In the genomic region with DNA sequence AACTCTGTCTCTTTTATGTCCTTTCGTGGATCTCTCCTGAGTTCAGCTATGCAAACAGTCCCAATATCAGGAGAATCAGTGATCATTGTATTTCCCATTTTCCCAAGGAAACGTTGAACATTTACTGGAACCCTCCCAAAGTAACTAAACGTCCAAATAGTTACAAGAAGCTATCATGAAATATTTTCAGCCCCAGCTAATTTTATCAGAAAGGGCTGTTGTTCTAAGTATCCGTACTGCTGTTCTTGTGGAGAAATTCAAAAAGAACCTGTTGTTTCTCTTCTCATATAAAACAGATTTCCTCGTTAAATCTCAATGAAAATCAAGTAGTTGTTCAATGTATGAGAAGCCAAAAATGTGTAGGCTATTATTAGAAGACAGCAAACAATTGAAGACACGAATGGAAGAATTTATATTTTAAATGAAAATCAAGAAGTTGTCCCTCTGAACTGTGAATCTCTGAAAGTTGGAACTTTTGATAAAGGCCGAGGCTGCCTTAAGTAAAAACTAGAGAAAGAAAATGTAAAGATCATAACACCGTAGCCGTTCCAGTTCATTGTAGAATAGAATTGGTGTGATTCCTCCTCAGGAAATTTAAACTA, we compare ENCODE assay signal across 7 cellular contexts.
DNase-seq lines count a peak whose midpoint lies in the region; ATAC-seq, FAIRE-seq and TF ChIP-seq lines count a peak whose summit lies in the region.

No MANE protein-coding gene starts in this region.

- TF ChIP-seq CTCF in HL-60 (IDR thresholded peaks at IDR 0.05; ENCODE audit: insufficient read depth, low read length) (no peak), D721Med (IDR thresholded peaks at IDR 0.05; ENCODE audit: insufficient read depth, missing control alignments) (no peak)

- peak overlapping the region; percentile 99 for H3K27ac Mint-ChIP-seq in activated T-helper 17 cell treated with anti-CD3 and anti-CD28 coated beads, Interleukin-2, amount 50 U/mL, for 72 hours
- peak overlapping the region; percentile 98 to 100 for H3K27ac Mint-ChIP-seq in stimulated activated naive CD8-positive, alpha-beta T cell treated with anti-CD3 and anti-CD28 coated beads, Interleukin-15, amount 100 ng/mL, for 72 hours

- H3K4me1 Mint-ChIP-seq in activated T-helper 17 cell treated with anti-CD3 and anti-CD28 coated beads, Interleukin-2, amount 50 U/mL, for 72 hours = peaks cover 18% of the 10 kb centered on the region
- peaks cover 60% of the 10 kb centered on the region for H3K4me1 Mint-ChIP-seq in stimulated activated naive CD8-positive, alpha-beta T cell treated with anti-CD3 and anti-CD28 coated beads, Interleukin-15, amount 100 ng/mL, for 72 hours

- DNase-seq in HL-60 (ENCODE audit: low read depth in 1 of 2, low spot score in 1 of 2) (no peak), D721Med (ENCODE audit: insufficient read length, low spot score) (no peak), KG1 (lab: John Stamatoyannopoulos, UW) (no peak)
- no peak for DNase-seq in stimulated activated naive CD8-positive, alpha-beta T cell treated with anti-CD3 and anti-CD28 coated beads, Interleukin-15, amount 100 ng/mL, for 72 hours

- H3K27me3 Mint-ChIP-seq in activated T-helper 17 cell treated with anti-CD3 and anti-CD28 coated beads, Interleukin-2, amount 50 U/mL, for 72 hours = no peaks in the 10 kb centered on the region
- no peaks in the 10 kb centered on the region for H3K27me3 Mint-ChIP-seq in stimulated activated naive CD8-positive, alpha-beta T cell treated with anti-CD3 and anti-CD28 coated beads, Interleukin-15, amount 100 ng/mL, for 72 hours

- H3K9me3 Mint-ChIP-seq in activated T-helper 17 cell treated with anti-CD3 and anti-CD28 coated beads, Interleukin-2, amount 50 U/mL, for 72 hours = no peaks in the 10 kb centered on the region
- no peaks in the 10 kb centered on the region for H3K9me3 Mint-ChIP-seq in stimulated activated naive CD8-positive, alpha-beta T cell treated with anti-CD3 and anti-CD28 coated beads, Interleukin-15, amount 100 ng/mL, for 72 hours

- no peak for FAIRE-seq in D721Med (lab: Jason Lieb, UNC)

- no peak for ATAC-seq in activated T-helper 17 cell treated with anti-CD3 and anti-CD28 coated beads, Interleukin-2, amount 50 U/mL, for 72 hours (replicated peaks)
- no peak for ATAC-seq in stimulated activated naive CD8-positive, alpha-beta T cell treated with anti-CD3 and anti-CD28 coated beads, Interleukin-15, amount 100 ng/mL, for 72 hours
- no peak for ATAC-seq in GM19463 (IDR thresholded peaks at IDR 0.05; ENCODE audit: unreplicated experiment)

- no peaks in the 10 kb centered on the region for H3K36me3 ChIP-seq in iPS-15b (ENCODE audit: control insufficient read depth, insufficient read depth, low read length)

- H3K9ac ChIP-seq in iPS-15b (ENCODE audit: low read depth, low read length) = peak overlapping the region; percentile 99

- peak overlapping the region; percentile 99 for H3K4me3 Mint-ChIP-seq in activated T-helper 17 cell treated with anti-CD3 and anti-CD28 coated beads, Interleukin-2, amount 50 U/mL, for 72 hours
- peak overlapping the region; percentile 80 to 92 for H3K4me3 Mint-ChIP-seq in stimulated activated naive CD8-positive, alpha-beta T cell treated with anti-CD3 and anti-CD28 coated beads, Interleukin-15, amount 100 ng/mL, for 72 hours

- H3K27ac ChIP-seq in HL-60 (replicated peaks) = peak overlapping the region; percentile 97

- H3K4me1 ChIP-seq in iPS-15b (ENCODE audit: control insufficient read depth, insufficient read depth, low read length) = no peaks in the 10 kb centered on the region

- H3K4me3 ChIP-seq in HL-60 (replicated peaks; ENCODE audit: insufficient read depth, low read length) (peak overlapping the region; percentile 44), iPS-15b (ENCODE audit: low read depth, low read length) (peak overlapping the region; percentile 96)

- peaks cover 46% of the 10 kb centered on the region for H3K36me3 Mint-ChIP-seq in activated T-helper 17 cell treated with anti-CD3 and anti-CD28 coated beads, Interleukin-2, amount 50 U/mL, for 72 hours (ENCODE audit: low read depth)

- no peaks in the 10 kb centered on the region for H3K27me3 ChIP-seq in HL-60 (ENCODE audit: insufficient read depth, poor library complexity, severe bottlenecking)
- no peaks in the 10 kb centered on the region for H3K27me3 ChIP-seq in iPS-15b (ENCODE audit: control insufficient read depth, insufficient read depth, low read length)

- no peaks in the 10 kb centered on the region for H3K9me3 ChIP-seq in iPS-15b (ENCODE audit: control insufficient read depth, insufficient read depth, low read length)
